13 cellular contexts compared by ENCODE assay signal in genomic region chr3:187808466-187809291, GRCh38.
A peak's percentile ranks its signal among the peaks of the same experiment; 100 is the strongest.
DNase-seq lines count a peak whose midpoint lies in the region; ATAC-seq, FAIRE-seq and TF ChIP-seq lines count a peak whose summit lies in the region.
"Had no signal": no experiment of that assay in that cellular context is flagged by ENCODE, and none has a peak within 500 bp of the region (broad histone marks: within the 10 kb centered on the region; RNA-seq: fewer than 3 reads in every experiment).

No MANE protein-coding gene starts in this region.

- H3K27ac ChIP-seq in A549 (peak overlapping the region; percentile 73 to 79; a peak in 4 of 6 replicates), lower lobe of right lung (peak overlapping the region; percentile 31)

- ATAC-seq in A549 (peak; percentile 68 to 84; a peak in 4 of 6 replicates), lower lobe of right lung (peak; percentile 77 to 78), HG02840 (IDR thresholded peaks at IDR 0.05; ENCODE audit: low FRiP score, unreplicated experiment) (no peak)

- 38% methylated on average over 12 of the region's 12 CpGs for WGBS in A549 (ENCODE audit: missing lambda C conversion rate)

- POLR2A ChIA-PET in A549 (lab: Yijun Ruan, JAX), result no interaction called here
- POLR2A ChIA-PET in activated CD4-positive, alpha-beta T cell treated with anti-CD3 and anti-CD28 coated beads, Interleukin-2, amount 10 ng/mL, durations not matched to agents 7 days and 5 days (lab: Charles Lee), result no interaction called here

- no peak for FAIRE-seq in A549 (lab: Jason Lieb, UNC)
- FAIRE-seq: islet of Langerhans had no signal

- DNase-seq in A549 (ENCODE audit: low read depth in 1 of 2, low spot score in 1 of 2), result peak in 1 of 2 experiments; percentile 54
- peak; percentile 19 for DNase-seq in NB4 (ENCODE audit: low read depth)
- DNase-seq in lower lobe of right lung, result no peak
- no peak for DNase-seq in activated CD4-positive, alpha-beta T cell treated with anti-CD3 and anti-CD28 coated beads, Interleukin-2, amount 10 ng/mL, durations not matched to agents 7 days and 5 days
- DNase-seq in GM19240 (ENCODE audit: insufficient read length, low spot score), result no peak
- no peak for DNase-seq in cortex of kidney (lab: John Stamatoyannopoulos, UW)
- DNase-seq: NCI-H1694, sigmoid colon had no signal

- intact Hi-C loops in lower lobe of right lung (cut with DNase I), result no loop called here

- H3K9me3 Mint-ChIP-seq in brain, result peaks cover 0 to 6% (median 2%) of the 10 kb centered on the region in 5 experiments
- H3K9me3 Mint-ChIP-seq in activated CD4-positive, alpha-beta T cell treated with anti-CD3 and anti-CD28 coated beads, Interleukin-2, amount 10 ng/mL, durations not matched to agents 7 days and 5 days, result peaks cover 15% of the 10 kb centered on the region

- H3K4me1 Mint-ChIP-seq in brain, result peaks cover 29% of the 10 kb centered on the region
- H3K4me1 Mint-ChIP-seq in activated CD4-positive, alpha-beta T cell treated with anti-CD3 and anti-CD28 coated beads, Interleukin-2, amount 10 ng/mL, durations not matched to agents 7 days and 5 days, result peaks cover 52% of the 10 kb centered on the region

- H3K4me3 Mint-ChIP-seq in brain, result no peak overlapping the region
- H3K4me3 Mint-ChIP-seq in activated CD4-positive, alpha-beta T cell treated with anti-CD3 and anti-CD28 coated beads, Interleukin-2, amount 10 ng/mL, durations not matched to agents 7 days and 5 days, result no peak overlapping the region
- H3K4me3 Mint-ChIP-seq: T-helper 1 cell treated with Interleukin-12 subunit alpha and Interleukin-12 subunit beta and Interleukin-4 antibody, amounts not matched to agents 30 μg/mL and 1 μg/mL, for 36 hours had no signal

- H3K4me1 ChIP-seq in A549 (peaks cover 38% of the 10 kb centered on the region), lower lobe of right lung (peaks cover 15% of the 10 kb centered on the region)
- H3K4me1 ChIP-seq: sigmoid colon had no signal

- CTCF ChIA-PET in A549 (lab: Yijun Ruan, JAX), result interaction anchor here (0.8 to 0.9 kb wide), 2 partner anchors 61 to 266 kb away, joined by 3 read pairs; no protein-coding TSS in a partner anchor
- CTCF ChIA-PET in activated CD4-positive, alpha-beta T cell treated with anti-CD3 and anti-CD28 coated beads, Interleukin-2, amount 10 ng/mL, durations not matched to agents 7 days and 5 days (lab: Charles Lee), result interaction anchor here (0.8 to 2.0 kb wide), 5 partner anchors 9 to 63 kb away, joined by 3 to 5 read pairs (median 3); partner anchors contain the start of gene BCL6

- H3K27ac Mint-ChIP-seq in brain, result peak overlapping the region in 3 of 5 experiments; percentile 44 to 76 (median 47)
- no peak overlapping the region for H3K27ac Mint-ChIP-seq in activated CD4-positive, alpha-beta T cell treated with anti-CD3 and anti-CD28 coated beads, Interleukin-2, amount 10 ng/mL, durations not matched to agents 7 days and 5 days
- H3K27ac Mint-ChIP-seq: activated T-helper 2 cell treated with anti-CD3 and anti-CD28 coated beads, Interferon-gamma antibody, Interleukin-2, Interleukin-4, amounts not matched to agents 10 μg/mL and 5 μg/mL and 100 μg/mL, durations not matched to agents 14 hours and 24 hours and 36 hours; T-helper 1 cell treated with Interleukin-12 subunit alpha and Interleukin-12 subunit beta and Interleukin-4 antibody, amounts not matched to agents 30 μg/mL and 1 μg/mL, for 36 hours had no signal

- H3K9me3 ChIP-seq in A549, result no peaks in the 10 kb centered on the region
- no peaks in the 10 kb centered on the region for H3K9me3 ChIP-seq in lower lobe of right lung
- H3K9me3 ChIP-seq: sigmoid colon had no signal

- no peaks in the 10 kb centered on the region for H3K36me3 ChIP-seq in lower lobe of right lung
- H3K36me3 ChIP-seq: sigmoid colon had no signal

- H3K4me2 ChIP-seq in A549, result peak overlapping the region; percentile 80

- no peaks in the 10 kb centered on the region for H3K36me3 Mint-ChIP-seq in brain
- H3K36me3 Mint-ChIP-seq in activated CD4-positive, alpha-beta T cell treated with anti-CD3 and anti-CD28 coated beads, Interleukin-2, amount 10 ng/mL, durations not matched to agents 7 days and 5 days (ENCODE audit: low read depth), result peaks cover 17% of the 10 kb centered on the region

- H3K27me3 ChIP-seq in lower lobe of right lung (ENCODE audit: low read depth), result no peaks in the 10 kb centered on the region
- H3K27me3 ChIP-seq: sigmoid colon had no signal

- no peak for TF ChIP-seq RAD21 in A549 (conservative IDR thresholded peaks at IDR 0.05 in 1 of 2, IDR thresholded peaks at IDR 0.05 in 1 of 2)

- TF ChIP-seq CTCF in A549 (IDR thresholded peaks at IDR 0.05) (no peak), NB4 (IDR thresholded peaks at IDR 0.05; ENCODE audit: low read depth, low read length) (no peak), brain (conservative IDR thresholded peaks at IDR 0.05) (no peak), lower lobe of right lung (IDR thresholded peaks at IDR 0.05) (no peak)

- TF ChIP-seq POLR2A in A549 (IDR thresholded peaks at IDR 0.05; ENCODE audit: low read length), result no peak
- no peak for TF ChIP-seq POLR2A in NB4 (IDR thresholded peaks at IDR 0.05; ENCODE audit: extremely low read depth, insufficient read length)

- peaks cover 2% of the 10 kb centered on the region for H3K27me3 Mint-ChIP-seq in brain
- H3K27me3 Mint-ChIP-seq in activated CD4-positive, alpha-beta T cell treated with anti-CD3 and anti-CD28 coated beads, Interleukin-2, amount 10 ng/mL, durations not matched to agents 7 days and 5 days, result no peaks in the 10 kb centered on the region

- TF ChIP-seq EP300 in A549 (IDR thresholded peaks at IDR 0.05), result no peak

- H3K4me3 ChIP-seq in A549 (no peak overlapping the region), NB4 (ENCODE audit: low read depth, low read length) (no peak overlapping the region), lower lobe of right lung (no peak overlapping the region)
- H3K4me3 ChIP-seq: sigmoid colon had no signal

TF ChIP-seq in A549, 52 proteins besides CTCF, POLR2A, EP300 and RAD21:
- no peak for TF ChIP-seq MAZ (IDR thresholded peaks at IDR 0.05; ENCODE audit: borderline replicate concordance, low read depth, low read length)
- no peak for TF ChIP-seq CBX2 (IDR thresholded peaks at IDR 0.05; ENCODE audit: borderline replicate concordance, low read depth)
- no peak for TF ChIP-seq NPAS2 (CRISPR knock-in tag; IDR thresholded peaks at IDR 0.05; ENCODE audit: borderline replicate concordance)
- TF ChIP-seq FOSL2 (IDR thresholded peaks at IDR 0.05), result no peak
- TF ChIP-seq FOSL2 (CRISPR knock-in tag; IDR thresholded peaks at IDR 0.05), result no peak
- no peak for TF ChIP-seq RARB (CRISPR knock-in tag; IDR thresholded peaks at IDR 0.05)
- no peak for TF ChIP-seq FOXS1 (CRISPR knock-in tag; IDR thresholded peaks at IDR 0.05)
- no peak for TF ChIP-seq MAFK (IDR thresholded peaks at IDR 0.05; ENCODE audit: partially characterized antibody)
- no peak for TF ChIP-seq ELK1 (IDR thresholded peaks at IDR 0.05; ENCODE audit: low read depth, low read length)
- TF ChIP-seq SREBF2 (IDR thresholded peaks at IDR 0.05), result no peak
- TF ChIP-seq MYC (IDR thresholded peaks at IDR 0.05; ENCODE audit: borderline replicate concordance, low read length), result no peak
- no peak for TF ChIP-seq PHF8 (IDR thresholded peaks at IDR 0.05; ENCODE audit: borderline replicate concordance, low read depth)
- TF ChIP-seq RFX5 (IDR thresholded peaks at IDR 0.05), result no peak
- no peak for TF ChIP-seq TP53 (CRISPR knock-in tag; IDR thresholded peaks at IDR 0.05)
- TF ChIP-seq GATA3 (IDR thresholded peaks at IDR 0.05; ENCODE audit: borderline replicate concordance), result no peak
- no peak for TF ChIP-seq USF2 (IDR thresholded peaks at IDR 0.05)
TF ChIP-seq in A549: peak in this region for 0.
